23 cellular contexts compared by ENCODE assay signal in the genomic region with DNA sequence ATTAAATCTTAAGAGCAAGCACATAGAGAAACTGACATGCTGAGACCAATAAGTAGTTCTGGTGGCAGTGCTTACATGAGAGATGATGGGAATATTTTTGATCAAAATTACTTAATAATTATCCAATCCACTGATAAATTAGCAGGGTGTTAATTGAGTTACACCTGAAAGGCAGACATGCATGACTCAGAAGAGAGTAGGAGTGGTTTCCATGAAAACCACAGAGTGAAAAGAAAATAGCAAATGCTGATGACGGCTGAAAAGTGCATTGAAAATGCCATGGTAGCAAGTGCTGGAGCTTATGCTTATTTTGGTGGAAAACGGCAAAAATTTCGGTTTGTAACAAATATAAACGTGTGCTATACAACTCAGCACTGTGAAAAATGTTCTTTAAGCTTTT.
"Had no signal": no experiment of that assay in that cellular context is flagged by ENCODE, and none has a peak within 500 bp of the region (broad histone marks: within the 10 kb centered on the region; RNA-seq: fewer than 3 reads in every experiment).

No MANE protein-coding gene starts in this region.

- H3K4me1 Mint-ChIP-seq: memory B cell had no signal

- ATAC-seq: foreskin keratinocyte; left colon; natural killer cell treated with Interleukin-12 subunit alpha and Interleukin-12 subunit beta and Interleukin-15 and Interleukin-18, amount 100 ng/mL, for 72 hours; right cardiac atrium had no signal

- H3K27ac ChIP-seq: brain microvascular endothelial cell, foreskin keratinocyte, neutrophil, ovary, prostate gland, stomach, suprapubic skin, tibial nerve had no signal

- H3K4me3 Mint-ChIP-seq: activated T-helper 1 cell treated with anti-CD3 and anti-CD28 coated beads, Interleukin-12 subunit alpha, Interleukin-12 subunit beta, Interleukin-2, Interleukin-4 antibody, amounts not matched to agents 30 ng/mL and 10 ng/mL and 1 ng/mL, durations not matched to agents 14 hours and 24 hours and 36 hours; memory B cell; natural killer cell treated with Interleukin-12 subunit alpha and Interleukin-12 subunit beta and Interleukin-15 and Interleukin-18, amount 100 ng/mL, for 72 hours had no signal

- DNase-seq: activated CD4-positive, alpha-beta T cell treated with anti-CD3 and anti-CD28 coated beads for 1 hour; aorta; brain microvascular endothelial cell; central memory CD4-positive, alpha-beta T cell; dermis blood vessel endothelial cell; effector CD8-positive, alpha-beta T cell; erythroblast; foreskin keratinocyte; left colon; ovary; right cardiac atrium; stimulated activated CD4-positive, alpha-beta T cell treated with anti-CD3 and anti-CD28 coated beads, Interleukin-12 subunit alpha, Interleukin-12 subunit beta, amount 100 ng/mL, for 4 hours; stimulated activated CD4-positive, alpha-beta T cell treated with anti-CD3 and anti-CD28 coated beads, Interleukin-4, amount 100 ng/mL, for 4 hours; stomach; T-helper 9 cell had no signal

- H3K4me1 ChIP-seq: foreskin keratinocyte, prostate gland, stomach, suprapubic skin, tibial nerve had no signal

- H3K36me3 Mint-ChIP-seq: activated naive CD4-positive, alpha-beta T cell treated with anti-CD3 and anti-CD28 coated beads, Interleukin-2, amount 50 U/mL, for 72 hours; memory B cell; natural killer cell treated with Interleukin-12 subunit alpha and Interleukin-12 subunit beta and Interleukin-15 and Interleukin-18, amount 100 ng/mL, for 72 hours had no signal

- H3K27ac Mint-ChIP-seq: activated naive CD4-positive, alpha-beta T cell treated with anti-CD3 and anti-CD28 coated beads, Interleukin-2, amount 50 U/mL, for 72 hours; activated T-helper 1 cell treated with anti-CD3 and anti-CD28 coated beads, Interleukin-12 subunit alpha, Interleukin-12 subunit beta, Interleukin-2, Interleukin-4 antibody, amounts not matched to agents 30 ng/mL and 10 ng/mL and 1 ng/mL, durations not matched to agents 14 hours and 24 hours and 36 hours; memory B cell; natural killer cell treated with Interleukin-12 subunit alpha and Interleukin-12 subunit beta and Interleukin-15 and Interleukin-18, amount 100 ng/mL, for 72 hours had no signal

- H3K9me3 ChIP-seq: neutrophil, ovary, prostate gland, stomach, suprapubic skin, tibial nerve had no signal

- H3K9me3 Mint-ChIP-seq: activated naive CD4-positive, alpha-beta T cell treated with anti-CD3 and anti-CD28 coated beads, Interleukin-2, amount 50 U/mL, for 72 hours; activated T-helper 1 cell treated with anti-CD3 and anti-CD28 coated beads, Interleukin-12 subunit alpha, Interleukin-12 subunit beta, Interleukin-2, Interleukin-4 antibody, amounts not matched to agents 30 ng/mL and 10 ng/mL and 1 ng/mL, durations not matched to agents 14 hours and 24 hours and 36 hours; memory B cell; natural killer cell treated with Interleukin-12 subunit alpha and Interleukin-12 subunit beta and Interleukin-15 and Interleukin-18, amount 100 ng/mL, for 72 hours had no signal

- H3K27me3 ChIP-seq: brain microvascular endothelial cell, foreskin keratinocyte, neutrophil, ovary, stomach, suprapubic skin, tibial nerve had no signal

- H3K36me3 ChIP-seq: brain microvascular endothelial cell, neutrophil, ovary, prostate gland, stomach, suprapubic skin, tibial nerve had no signal

- H3K27me3 Mint-ChIP-seq: memory B cell had no signal

- H3K4me3 ChIP-seq: ovary, prostate gland, stomach, suprapubic skin, tibial nerve had no signal
